ENCODE assay signal across 13 cellular contexts in the genomic region with DNA sequence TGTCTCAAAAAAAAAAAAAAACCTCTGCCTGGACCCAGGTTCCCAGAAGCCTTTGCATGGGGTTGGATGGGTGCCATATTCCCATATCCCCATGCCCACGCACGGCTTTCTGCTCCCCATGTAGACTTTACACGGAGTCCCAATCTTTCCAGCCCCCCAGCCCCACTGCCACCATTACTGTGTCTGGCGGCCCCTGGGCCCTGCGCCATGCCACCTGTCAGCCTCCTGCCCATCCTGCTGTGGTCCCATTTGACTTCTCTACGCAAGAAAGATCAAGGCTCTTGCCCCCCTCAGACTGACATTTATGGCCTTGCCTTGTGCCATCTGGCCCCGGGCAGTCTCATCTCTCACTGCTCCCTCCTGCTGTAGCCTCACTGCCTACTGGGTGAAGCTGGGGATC. TPM values are rescaled to one million over a fixed set of nuclear protein-coding genes. Genes with fewer than 3 reads are reported as not detected.
DNase-seq lines count a peak whose midpoint lies in the region; ATAC-seq and TF ChIP-seq lines count a peak whose summit lies in the region.
"Had no signal": no experiment of that assay in that cellular context is flagged by ENCODE, and none has a peak within 500 bp of the region (broad histone marks: within the 10 kb centered on the region; RNA-seq: fewer than 3 reads in every experiment).

No MANE protein-coding gene starts in this region.

- WGBS in neuronal stem cell (ENCODE audit: extremely low coverage in 2 of 2, insufficient read length in 2 of 2, insufficient replicate concordance in 1 of 2), 2 donors = no CpG with 5 or more reads among the region's 7 CpGs

- peaks cover 0 to 16% (median 9%) of the 10 kb centered on the region in 4 donors for H3K4me1 Mint-ChIP-seq in CD4-positive, alpha-beta memory T cell
- H3K4me1 Mint-ChIP-seq in activated naive CD8-positive, alpha-beta T cell treated with anti-CD3 and anti-CD28 coated beads, Interleukin-2, amount 10 ng/mL, durations not matched to agents 7 days and 5 days = peaks cover 12% of the 10 kb centered on the region

- no peaks in the 10 kb centered on the region for H3K27me3 Mint-ChIP-seq in CD4-positive, alpha-beta memory T cell
- H3K27me3 Mint-ChIP-seq in activated naive CD8-positive, alpha-beta T cell treated with anti-CD3 and anti-CD28 coated beads, Interleukin-2, amount 10 ng/mL, durations not matched to agents 7 days and 5 days = no peaks in the 10 kb centered on the region

- peak overlapping the region in 5 of 7 donors; percentile 19 to 72 (median 52) for H3K27ac Mint-ChIP-seq in CD4-positive, alpha-beta memory T cell
- peak overlapping the region; percentile 21 for H3K27ac Mint-ChIP-seq in activated naive CD8-positive, alpha-beta T cell treated with anti-CD3 and anti-CD28 coated beads, Interleukin-2, amount 10 ng/mL, durations not matched to agents 7 days and 5 days

- TF ChIP-seq CTCF in HEK293 (tag by site-specific recombination; IDR thresholded peaks at IDR 0.05) = no peak
- no peak for TF ChIP-seq CTCF in foreskin keratinocyte (conservative IDR thresholded peaks at IDR 0.05)

- DNase-seq in CD4-positive, alpha-beta memory T cell = no peak
- DNase-seq in activated naive CD8-positive, alpha-beta T cell treated with anti-CD3 and anti-CD28 coated beads, Interleukin-2, amount 10 ng/mL, durations not matched to agents 7 days and 5 days = no peak
- DNase-seq in neuronal stem cell (ENCODE audit: low spot score) (no peak), foreskin keratinocyte (no peak)
- DNase-seq: activated T-cell treated with anti-CD3 and anti-CD28 coated beads for 4 hours had no signal

- no peaks in the 10 kb centered on the region for H3K79me1 ChIP-seq in neuronal stem cell (ENCODE audit: low read depth, low read length)

- intact Hi-C loops in CD4-positive, alpha-beta memory T cell (cut with micrococcal nuclease) = loop anchor here (2.0 kb wide), 1 partner anchor 21 kb away; no protein-coding TSS in a partner anchor

- H4K91ac ChIP-seq in neuronal stem cell (ENCODE audit: low read depth, low read length, poor library complexity) = no peak overlapping the region

- no peak overlapping the region for H3K4me3 ChIP-seq in CD4-positive, alpha-beta memory T cell (ENCODE audit: low read length in 2 of 2)
- H3K4me3 ChIP-seq in HEK293 (ENCODE audit: low read depth, low read length) (no peak overlapping the region), neuronal stem cell (ENCODE audit: low read length in 2 of 2) (no peak overlapping the region)

- H2BK120ac ChIP-seq in neuronal stem cell (ENCODE audit: low read depth, low read length) = no peak overlapping the region

- peak overlapping the region; percentile 12 for H3K9ac ChIP-seq in neuronal stem cell (ENCODE audit: low read depth, low read length, poor library complexity)
- H3K9ac ChIP-seq: KMS-11, parathyroid adenoma had no signal

- no peak overlapping the region for H3K4ac ChIP-seq in neuronal stem cell (ENCODE audit: low read length)

- no peak overlapping the region for H3K23ac ChIP-seq in neuronal stem cell (ENCODE audit: low read depth, low read length, poor library complexity)

- H4K8ac ChIP-seq in neuronal stem cell (ENCODE audit: low read depth, low read length) = no peak overlapping the region

- no peak overlapping the region for H2BK15ac ChIP-seq in neuronal stem cell (ENCODE audit: low read length)

- H3K9me3 Mint-ChIP-seq in CD4-positive, alpha-beta memory T cell = no peaks in the 10 kb centered on the region
- no peaks in the 10 kb centered on the region for H3K9me3 Mint-ChIP-seq in activated naive CD8-positive, alpha-beta T cell treated with anti-CD3 and anti-CD28 coated beads, Interleukin-2, amount 10 ng/mL, durations not matched to agents 7 days and 5 days

- H2BK12ac ChIP-seq in neuronal stem cell (ENCODE audit: low read length) = no peak overlapping the region

- H3K4me1 ChIP-seq in CD4-positive, alpha-beta memory T cell (ENCODE audit: insufficient read depth, low read length) = no peaks in the 10 kb centered on the region
- H3K4me1 ChIP-seq in HEK293 (ENCODE audit: control insufficient read depth, insufficient read depth, low read length) (no peaks in the 10 kb centered on the region), neuronal stem cell (ENCODE audit: control insufficient read depth in 2 of 2, insufficient read depth in 1 of 2, low read depth in 1 of 2, low read length in 2 of 2) (peaks cover 0 to 2% of the 10 kb centered on the region in 2 donors), foreskin keratinocyte (peaks cover 3% of the 10 kb centered on the region)

- ATAC-seq in activated naive CD8-positive, alpha-beta T cell treated with anti-CD3 and anti-CD28 coated beads, Interleukin-2, amount 10 ng/mL, durations not matched to agents 7 days and 5 days (ENCODE audit: low read depth) = no peak
- no peak for ATAC-seq in GM18867 (IDR thresholded peaks at IDR 0.05; ENCODE audit: unreplicated experiment)
- ATAC-seq in foreskin keratinocyte = no peak
- ATAC-seq in GM21717 (IDR thresholded peaks at IDR 0.05; ENCODE audit: unreplicated experiment) = no peak
- no peak for ATAC-seq in HG02870 (IDR thresholded peaks at IDR 0.05; ENCODE audit: unreplicated experiment)
- ATAC-seq: activated CD4-positive, CD25-positive, alpha-beta regulatory T cell treated with anti-CD3 and anti-CD28 coated beads, Interleukin-2, amount 50 U/mL, for 24 hours had no signal

- no peaks in the 10 kb centered on the region for H3K9me3 ChIP-seq in CD4-positive, alpha-beta memory T cell (ENCODE audit: control insufficient read depth in 1 of 2, low read length in 2 of 2)
- H3K9me3 ChIP-seq in HEK293 (ENCODE audit: control insufficient read depth, insufficient read depth, low read depth, low read length) = no peaks in the 10 kb centered on the region
- peaks cover 0 to 2% of the 10 kb centered on the region in 2 donors for H3K9me3 ChIP-seq in neuronal stem cell (replicated peaks in 1 of 2; ENCODE audit: control insufficient read depth in 2 of 2, insufficient read depth in 1 of 2, low read depth in 1 of 2, low read length in 2 of 2)

- CTCF ChIA-PET in CD4-positive, alpha-beta memory T cell (lab: Charles Lee; ENCODE audit: partially characterized antibody) = interaction anchor here (3.1 kb wide), 1 partner anchor 38 kb away, joined by 12 read pairs; no protein-coding TSS in a partner anchor
- CTCF ChIA-PET in HEK293 (lab: Yijun Ruan, JAX) = interaction anchor here (1.1 kb wide), 1 partner anchor 59 kb away, joined by 3 read pairs; no protein-coding TSS in a partner anchor

- no peak overlapping the region for H3K14ac ChIP-seq in neuronal stem cell (ENCODE audit: low read length)

- POLR2A ChIA-PET in CD4-positive, alpha-beta memory T cell (lab: Charles Lee; ENCODE audit: partially characterized antibody) = no interaction called here
- POLR2A ChIA-PET in HEK293 (lab: Yijun Ruan, JAX) = no interaction called here
- POLR2A ChIA-PET in activated naive CD8-positive, alpha-beta T cell treated with anti-CD3 and anti-CD28 coated beads, Interleukin-2, amount 10 ng/mL, durations not matched to agents 7 days and 5 days (lab: Charles Lee) = interaction anchor here (2.6 kb wide), 1 partner anchor 32 kb away, joined by 9 read pairs; a partner anchor contains a TSS

- no peak overlapping the region for H3K27ac ChIP-seq in CD4-positive, alpha-beta memory T cell (ENCODE audit: low read depth, low read length)
- H3K27ac ChIP-seq in HEK293 (ENCODE audit: extremely low read depth, low read depth, low read length) (no peak overlapping the region), neuronal stem cell (replicated peaks; ENCODE audit: low read length) (no peak overlapping the region), foreskin keratinocyte (no peak overlapping the region)
- H3K27ac ChIP-seq: epithelial cell of prostate, KMS-11, parathyroid adenoma had no signal

- no peaks in the 10 kb centered on the region for H3K27me3 ChIP-seq in CD4-positive, alpha-beta memory T cell (ENCODE audit: insufficient read depth, low read length)
- H3K27me3 ChIP-seq in neuronal stem cell (ENCODE audit: control insufficient read depth in 3 of 3, insufficient read depth in 3 of 3, low read depth in 1 of 3, low read length in 3 of 3) = no peaks in the 10 kb centered on the region
- no peaks in the 10 kb centered on the region for H3K27me3 ChIP-seq in foreskin keratinocyte

- no peak overlapping the region for H3K4me3 Mint-ChIP-seq in CD4-positive, alpha-beta memory T cell
- H3K4me3 Mint-ChIP-seq in activated naive CD8-positive, alpha-beta T cell treated with anti-CD3 and anti-CD28 coated beads, Interleukin-2, amount 10 ng/mL, durations not matched to agents 7 days and 5 days = no peak overlapping the region

- H2BK5ac ChIP-seq in neuronal stem cell (ENCODE audit: low read length) = no peak overlapping the region

- no peak overlapping the region for H2AK5ac ChIP-seq in neuronal stem cell (ENCODE audit: low read depth, low read length)

- H3K36me3 Mint-ChIP-seq in CD4-positive, alpha-beta memory T cell = peaks cover 17 to 48% of the 10 kb centered on the region in 2 donors
- H3K36me3 Mint-ChIP-seq in activated naive CD8-positive, alpha-beta T cell treated with anti-CD3 and anti-CD28 coated beads, Interleukin-2, amount 10 ng/mL, durations not matched to agents 7 days and 5 days = peaks cover 13% of the 10 kb centered on the region

- H3K4me2 ChIP-seq in neuronal stem cell (ENCODE audit: insufficient read depth, low read length, poor library complexity, severe bottlenecking) = no peak overlapping the region
- H3K4me2 ChIP-seq: KMS-11 had no signal

- no peak overlapping the region for H3K18ac ChIP-seq in neuronal stem cell (ENCODE audit: low read length)

- peaks cover 28% of the 10 kb centered on the region for H3K36me3 ChIP-seq in CD4-positive, alpha-beta memory T cell (ENCODE audit: insufficient read depth, low read length)
- H3K36me3 ChIP-seq in HEK293 (ENCODE audit: control insufficient read depth in 2 of 2, insufficient read depth in 1 of 2, low read length in 2 of 2) = peaks cover 4 to 24% of the 10 kb centered on the region in 2 experiments
- H3K36me3 ChIP-seq in neuronal stem cell (replicated peaks in 1 of 2; ENCODE audit: control insufficient read depth in 2 of 2, insufficient read depth in 2 of 2, low read length in 2 of 2) = peaks cover 14 to 19% of the 10 kb centered on the region in 2 donors

- no peak overlapping the region for H2AFZ ChIP-seq in neuronal stem cell (ENCODE audit: low read length)
- H2AFZ ChIP-seq: parathyroid adenoma had no signal

RNA-seq across cellular contexts. Expression of a gene that starts 6.5 kb away (rescaled TPM):
- total RNA-seq in CD4-positive, alpha-beta memory T cell = 10 to 100 TPM; 58.1 to 62.7 TPM
- under 1 TPM in 1 of 2 donors, not detected in 1; 0.53 TPM for polyA plus RNA-seq in CD4-positive, alpha-beta memory T cell
- total RNA-seq in activated naive CD8-positive, alpha-beta T cell treated with anti-CD3 and anti-CD28 coated beads, Interleukin-2, amount 10 ng/mL, durations not matched to agents 7 days and 5 days = 10 to 100 TPM; 46.8 to 54.6 TPM
- 36.1 TPM for polyA plus RNA-seq in neuronal stem cell (2013, experiment 1 of 2)
- polyA plus RNA-seq in neuronal stem cell (2013, experiment 2 of 2) = 36.6 TPM
- total RNA-seq in foreskin keratinocyte = 60.7 and 62.6 TPM in 2 replicates
- 99.6 and 106 TPM in 2 replicates for polyA plus RNA-seq in foreskin keratinocyte

RNA-seq across cellular contexts. Expression of a gene that starts 15.4 kb away (rescaled TPM):
- total RNA-seq in CD4-positive, alpha-beta memory T cell = 100 to 1,000 TPM; 125 to 127 TPM
- polyA plus RNA-seq in CD4-positive, alpha-beta memory T cell = 10 to 100 TPM; 45.2 to 45.6 TPM
- 100 to 1,000 TPM; 105 to 112 TPM for total RNA-seq in activated naive CD8-positive, alpha-beta T cell treated with anti-CD3 and anti-CD28 coated beads, Interleukin-2, amount 10 ng/mL, durations not matched to agents 7 days and 5 days
- 31.0 TPM for polyA plus RNA-seq in neuronal stem cell (2013, experiment 1 of 2)
- polyA plus RNA-seq in neuronal stem cell (2013, experiment 2 of 2) = 30.5 TPM
- 23.2 and 27.1 TPM in 2 replicates for total RNA-seq in foreskin keratinocyte
- polyA plus RNA-seq in foreskin keratinocyte = 24.3 and 27.7 TPM in 2 replicates

RNA-seq across cellular contexts. Expression of a gene that starts 29.5 kb away (rescaled TPM):
- total RNA-seq in CD4-positive, alpha-beta memory T cell = 10 to 100 TPM; 13.7 to 13.8 TPM
- polyA plus RNA-seq in CD4-positive, alpha-beta memory T cell = 1 to 10 TPM; 2.0 to 4.2 TPM
- total RNA-seq in activated naive CD8-positive, alpha-beta T cell treated with anti-CD3 and anti-CD28 coated beads, Interleukin-2, amount 10 ng/mL, durations not matched to agents 7 days and 5 days = 10 to 100 TPM; 19.7 to 20.1 TPM
- 0.11 TPM for polyA plus RNA-seq in neuronal stem cell (2013, experiment 1 of 2)
- 0.10 TPM for polyA plus RNA-seq in neuronal stem cell (2013, experiment 2 of 2)
- total RNA-seq in foreskin keratinocyte = 3.1 TPM in 2 replicates
- polyA plus RNA-seq in foreskin keratinocyte = 4.9 and 5.4 TPM in 2 replicates

RNA-seq across cellular contexts. Expression of a gene that starts 32.9 kb away (rescaled TPM):
- total RNA-seq in CD4-positive, alpha-beta memory T cell = 10 to 100 TPM; 35.7 to 38.1 TPM
- polyA plus RNA-seq in CD4-positive, alpha-beta memory T cell = 10 to 100 TPM; 10.2 to 18.5 TPM
- 10 to 100 TPM; 51.1 to 59.5 TPM for total RNA-seq in activated naive CD8-positive, alpha-beta T cell treated with anti-CD3 and anti-CD28 coated beads, Interleukin-2, amount 10 ng/mL, durations not matched to agents 7 days and 5 days
- polyA plus RNA-seq in neuronal stem cell (2013, experiment 1 of 2) = 11.3 TPM
- polyA plus RNA-seq in neuronal stem cell (2013, experiment 2 of 2) = 12.7 TPM
- 16.6 and 18.5 TPM in 2 replicates for total RNA-seq in foreskin keratinocyte
- polyA plus RNA-seq in foreskin keratinocyte = 19.9 and 21.3 TPM in 2 replicates

RNA-seq across cellular contexts. Expression of a gene that starts 46.6 kb away (rescaled TPM):
- 1 to 10 TPM in 1 of 2 experiments, under 1 TPM in 1; 0.72 to 1.8 TPM for total RNA-seq in CD4-positive, alpha-beta memory T cell
- polyA plus RNA-seq in CD4-positive, alpha-beta memory T cell = under 1 TPM; 0.26 to 0.79 TPM
- 1 to 10 TPM; 1.5 to 1.9 TPM for total RNA-seq in activated naive CD8-positive, alpha-beta T cell treated with anti-CD3 and anti-CD28 coated beads, Interleukin-2, amount 10 ng/mL, durations not matched to agents 7 days and 5 days
- polyA plus RNA-seq in neuronal stem cell (2013, experiment 1 of 2) = 2.4 TPM
- polyA plus RNA-seq in neuronal stem cell (2013, experiment 2 of 2) = 2.5 TPM
- total RNA-seq in foreskin keratinocyte = 4.7 and 6.3 TPM in 2 replicates
- polyA plus RNA-seq in foreskin keratinocyte = 4.8 and 7.9 TPM in 2 replicates
